In the genomic region with DNA sequence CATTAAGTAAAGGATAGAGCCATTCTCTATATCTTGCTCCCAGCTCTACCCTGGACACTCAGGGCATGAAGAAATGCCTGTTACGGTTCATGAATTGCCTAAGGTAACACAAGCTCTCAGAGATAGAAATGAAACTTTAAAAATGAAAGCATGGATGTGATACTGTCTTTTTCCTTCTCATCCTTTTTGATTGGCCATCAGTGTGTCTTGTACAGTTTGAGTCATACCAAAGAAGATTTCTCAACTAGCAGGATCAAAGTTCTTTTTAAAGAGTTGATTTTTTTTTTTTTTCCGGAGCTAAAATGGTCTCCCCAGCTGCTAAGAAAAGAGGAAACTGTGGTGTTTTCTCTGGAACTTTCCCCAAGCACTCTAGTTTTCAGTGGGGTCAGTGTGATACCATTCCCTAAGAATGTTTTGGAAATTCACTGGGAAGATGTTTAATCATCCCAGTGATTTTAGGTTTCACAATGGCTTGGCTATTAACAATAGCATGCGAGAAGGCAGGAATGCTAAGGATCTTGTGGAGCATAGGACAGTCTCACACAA, we compare ENCODE assay signal across 11 cellular contexts.
DNase-seq lines count a peak whose midpoint lies in the region; TF ChIP-seq lines count a peak whose summit lies in the region.
"Had no signal": no experiment of that assay in that cellular context is flagged by ENCODE, and none has a peak within 500 bp of the region (broad histone marks: within the 10 kb centered on the region; RNA-seq: fewer than 3 reads in every experiment).

No MANE protein-coding gene starts in this region.

- no peaks in the 10 kb centered on the region for H3K36me3 ChIP-seq in parathyroid adenoma (ENCODE audit: control insufficient read depth, insufficient read depth, low read length)
- no peaks in the 10 kb centered on the region for H3K36me3 ChIP-seq in CD8-positive, alpha-beta memory T cell (ENCODE audit: insufficient read depth, low read length)

- H3K9me3 ChIP-seq in parathyroid adenoma (ENCODE audit: control insufficient read depth, low read length): no peaks in the 10 kb centered on the region
- H3K9me3 ChIP-seq in CD8-positive, alpha-beta memory T cell (ENCODE audit: low read length): no peaks in the 10 kb centered on the region

- H3K79me2 ChIP-seq in parathyroid adenoma: no peaks in the 10 kb centered on the region

- H3K9ac ChIP-seq in parathyroid adenoma: no peak overlapping the region

- DNase-seq in CD1c-positive myeloid dendritic cell (ENCODE audit: extremely low spot score): peak; percentile 67
- DNase-seq in RPMI7951 (ENCODE audit: low read depth): peak; percentile 68
- DNase-seq in fibroblast of villous mesenchyme (ENCODE audit: low read depth): peak; percentile 67
- no peak for DNase-seq in CD8-positive, alpha-beta memory T cell
- DNase-seq in DMS153 treated with DMSO at 0.1 percent for 48 hours (lab: John Stamatoyannopoulos, UW; ENCODE audit: unreplicated experiment): no peak
- no peak for DNase-seq in RWPE1 (ENCODE audit: low spot score)
- no peak for DNase-seq in cerebellum (ENCODE audit: low spot score)
- DNase-seq: activated CD4-positive, alpha-beta T cell treated with anti-CD3 and anti-CD28 coated beads, Interleukin-2, amount 10 ng/mL, durations not matched to agents 24 days and 14 days had no signal

- no peaks in the 10 kb centered on the region for H3K36me3 Mint-ChIP-seq in CD8-positive, alpha-beta memory T cell

- no peak overlapping the region for H3K4me3 Mint-ChIP-seq in CD8-positive, alpha-beta memory T cell
- H3K4me3 Mint-ChIP-seq: activated CD4-positive, alpha-beta T cell treated with anti-CD3 and anti-CD28 coated beads, Interleukin-2, amount 10 ng/mL, durations not matched to agents 24 days and 14 days; central memory CD8-positive, alpha-beta T cell had no signal

- no peaks in the 10 kb centered on the region for H3K4me1 Mint-ChIP-seq in CD8-positive, alpha-beta memory T cell
- H3K4me1 Mint-ChIP-seq: central memory CD8-positive, alpha-beta T cell had no signal

- peak overlapping the region; percentile 13 for H2AFZ ChIP-seq in parathyroid adenoma

- CTCF ChIA-PET in CD8-positive, alpha-beta memory T cell (lab: Charles Lee): no interaction called here
- CTCF ChIA-PET in RWPE1 (lab: Yijun Ruan, JAX): interaction anchor here (0.6 kb wide), 2 partner anchors 19 to 1989 kb away, joined by 3 read pairs; no protein-coding TSS in a partner anchor

- H3K4me1 ChIP-seq in parathyroid adenoma: peaks cover 9% of the 10 kb centered on the region
- no peaks in the 10 kb centered on the region for H3K4me1 ChIP-seq in CD8-positive, alpha-beta memory T cell (ENCODE audit: insufficient read depth, low read length)

- POLR2A ChIA-PET in CD8-positive, alpha-beta memory T cell (lab: Charles Lee): no interaction called here
- POLR2A ChIA-PET in RWPE1 (lab: Yijun Ruan, JAX; ENCODE audit: low non-redundant PET): no interaction called here

- H3K4me2 ChIP-seq in parathyroid adenoma (ENCODE audit: low read length): no peak overlapping the region

- no peak overlapping the region for H3K27ac ChIP-seq in parathyroid adenoma
- H3K27ac ChIP-seq in CD8-positive, alpha-beta memory T cell (ENCODE audit: low read depth, low read length): no peak overlapping the region
- H3K27ac ChIP-seq in RWPE1: no peak overlapping the region
- H3K27ac ChIP-seq: HL-60 had no signal

- H3K9me3 Mint-ChIP-seq in CD8-positive, alpha-beta memory T cell: no peaks in the 10 kb centered on the region
- H3K9me3 Mint-ChIP-seq: activated CD4-positive, alpha-beta T cell treated with anti-CD3 and anti-CD28 coated beads, Interleukin-2, amount 10 ng/mL, durations not matched to agents 24 days and 14 days; central memory CD8-positive, alpha-beta T cell had no signal

- H3K4me3 ChIP-seq in fibroblast of villous mesenchyme (ENCODE audit: low read depth, low read length): no peak overlapping the region
- H3K4me3 ChIP-seq in parathyroid adenoma (ENCODE audit: low read depth, low read length): no peak overlapping the region
- no peak overlapping the region for H3K4me3 ChIP-seq in CD8-positive, alpha-beta memory T cell (ENCODE audit: low read length)

- H3K27ac Mint-ChIP-seq in CD8-positive, alpha-beta memory T cell: no peak overlapping the region
- H3K27ac Mint-ChIP-seq: activated CD4-positive, alpha-beta T cell treated with anti-CD3 and anti-CD28 coated beads, Interleukin-2, amount 10 ng/mL, durations not matched to agents 24 days and 14 days had no signal

- H3K27me3 ChIP-seq in parathyroid adenoma (ENCODE audit: control insufficient read depth, insufficient read depth, low read length): no peaks in the 10 kb centered on the region
- H3K27me3 ChIP-seq in CD8-positive, alpha-beta memory T cell (ENCODE audit: insufficient read depth, low read length, poor library complexity, severe bottlenecking): no peaks in the 10 kb centered on the region

- peaks cover 0 to 25% of the 10 kb centered on the region in 2 donors for H3K27me3 Mint-ChIP-seq in CD8-positive, alpha-beta memory T cell
- H3K27me3 Mint-ChIP-seq: activated CD4-positive, alpha-beta T cell treated with anti-CD3 and anti-CD28 coated beads, Interleukin-2, amount 10 ng/mL, durations not matched to agents 24 days and 14 days had no signal

- TF ChIP-seq CTCF in fibroblast of villous mesenchyme (IDR thresholded peaks at IDR 0.05; ENCODE audit: insufficient read depth, low read depth, low read length) (no peak), parathyroid adenoma (IDR thresholded peaks at IDR 0.05) (no peak), RWPE1 (conservative IDR thresholded peaks at IDR 0.05; ENCODE audit: low read depth) (no peak)

Comparison
In these comparisons a context has a peak if more than half of its experiments do, and no peak if none do; other contexts are left out.
1. DNase-seq: peak in CD1c-positive myeloid dendritic cell (single experiment), RPMI7951 (single experiment) and fibroblast of villous mesenchyme (single experiment); none in CD8-positive, alpha-beta memory T cell (0 of 5), DMS153 treated with DMSO at 0.1 percent for 48 hours (single experiment), RWPE1 (single experiment) and cerebellum (single experiment).